In the genomic region with DNA sequence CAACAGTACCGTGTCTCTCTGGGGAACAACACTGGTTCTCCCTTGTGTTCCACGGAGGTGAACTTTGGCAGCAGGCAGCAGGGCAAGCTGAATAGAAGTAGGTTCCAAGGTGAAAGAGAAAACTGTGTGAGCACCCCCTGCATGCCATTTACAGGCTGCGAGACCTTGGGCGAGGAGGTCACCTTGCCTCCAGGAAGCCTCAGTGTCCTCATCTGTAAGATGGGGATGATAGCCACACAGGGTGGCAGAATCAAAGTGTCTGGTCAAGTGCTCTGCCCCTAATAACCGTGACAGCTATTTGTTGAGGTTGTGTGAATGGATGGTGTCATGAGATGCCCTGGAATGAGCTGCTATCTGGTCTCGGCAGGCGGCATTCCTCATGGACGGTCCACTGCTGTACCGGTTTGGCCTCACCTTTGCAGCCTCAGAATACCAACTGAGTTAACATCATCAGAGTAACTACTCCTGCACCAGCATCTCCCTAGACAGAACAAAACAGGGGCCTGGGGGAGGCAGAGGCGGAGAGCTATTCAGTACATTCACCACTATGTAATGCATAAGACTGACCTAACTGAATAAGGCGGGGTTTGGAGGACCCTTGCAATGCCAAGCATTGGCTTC, we compare ENCODE assay signal across 15 cellular contexts. TPM values are rescaled to one million over a fixed set of nuclear protein-coding genes. Genes with fewer than 3 reads are reported as not detected.
DNase-seq lines count a peak whose midpoint lies in the region; ATAC-seq, FAIRE-seq and TF ChIP-seq lines count a peak whose summit lies in the region.
"Had no signal": no experiment of that assay in that cellular context is flagged by ENCODE, and none has a peak within 500 bp of the region (broad histone marks: within the 10 kb centered on the region; RNA-seq: fewer than 3 reads in every experiment).

No MANE protein-coding gene starts in this region.

- no peak for TF ChIP-seq POLR2A in K562 (conservative IDR thresholded peaks at IDR 0.05)
- no peak for TF ChIP-seq POLR2A in ovary (IDR thresholded peaks at IDR 0.05)

- H3K27me3 ChIP-seq in GM23338 (ENCODE audit: insufficient read depth), result no peaks in the 10 kb centered on the region
- H3K27me3 ChIP-seq in K562 (ENCODE audit: control insufficient read depth in 2 of 2, insufficient read depth in 2 of 2, low read length in 2 of 2), result peaks cover 0 to 24% of the 10 kb centered on the region in 2 experiments; a peak in 2 of 5 replicates
- no peaks in the 10 kb centered on the region for H3K27me3 ChIP-seq in ovary
- H3K27me3 ChIP-seq: BLaER1 treated with 17β-estradiol and CSF1 and Interleukin-3, amounts not matched to agents 10 nM and 100 nM had no signal

- DNase-seq in GM23338 (ENCODE audit: low spot score) (no peak), K562 (ENCODE audit: extremely low read depth in 1 of 4, low spot score in 3 of 4) (no peak), left lobe of liver (ENCODE audit: low spot score) (no peak), ovary (no peak), NCI-H1417 (lab: John Stamatoyannopoulos, UW) (no peak), pons (ENCODE audit: low spot score) (no peak)
- DNase-seq in stimulated activated effector memory CD8-positive, alpha-beta T cell treated with anti-CD3 and anti-CD28 coated beads, Interleukin-12 subunit alpha, Interleukin-12 subunit beta, amount 100 ng/mL, for 72 hours (ENCODE audit: low spot score in 2 of 2), result no peak
- DNase-seq: ACHN; CD4-positive, CD25-positive, alpha-beta regulatory T cell; DMS53; GF-D8; GM23248; H9 had no signal

- H3K4me3 ChIP-seq in GM23338 (no peak overlapping the region), K562 (no peak overlapping the region), ovary (no peak overlapping the region)
- H3K4me3 ChIP-seq: BLaER1 treated with 17β-estradiol and CSF1 and Interleukin-3, amounts not matched to agents 10 nM and 100 nM; GM23248 had no signal

- H3K4me2 ChIP-seq in GM23338, result no peak overlapping the region
- no peak overlapping the region for H3K4me2 ChIP-seq in K562 (ENCODE audit: insufficient read depth, low read length)
- H3K4me2 ChIP-seq: BLaER1 treated with 17β-estradiol and CSF1 and Interleukin-3, amounts not matched to agents 10 nM and 100 nM had no signal

- ATAC-seq in GM23338 (no peak), K562 (no peak), left lobe of liver (peak; percentile 23)
- peak; percentile 11 for ATAC-seq in stimulated activated effector memory CD8-positive, alpha-beta T cell treated with anti-CD3 and anti-CD28 coated beads, Interleukin-12 subunit alpha, Interleukin-12 subunit beta, amount 100 ng/mL, for 72 hours

- H3K27ac Mint-ChIP-seq in GM23338, result no peak overlapping the region
- no peak overlapping the region for H3K27ac Mint-ChIP-seq in stimulated activated effector memory CD8-positive, alpha-beta T cell treated with anti-CD3 and anti-CD28 coated beads, Interleukin-12 subunit alpha, Interleukin-12 subunit beta, amount 100 ng/mL, for 72 hours
- H3K27ac Mint-ChIP-seq: CD4-positive, CD25-positive, alpha-beta regulatory T cell; H9; IgD-negative memory B cell had no signal

- H3K4me1 Mint-ChIP-seq in GM23338, result peaks cover 22% of the 10 kb centered on the region
- H3K4me1 Mint-ChIP-seq in stimulated activated effector memory CD8-positive, alpha-beta T cell treated with anti-CD3 and anti-CD28 coated beads, Interleukin-12 subunit alpha, Interleukin-12 subunit beta, amount 100 ng/mL, for 72 hours, result peaks cover 12% of the 10 kb centered on the region
- H3K4me1 Mint-ChIP-seq: CD4-positive, CD25-positive, alpha-beta regulatory T cell had no signal

- no peaks in the 10 kb centered on the region for H3F3A ChIP-seq in GM23338 (replicated peaks; ENCODE audit: low read depth)

- TF ChIP-seq EP300 in K562 (IDR thresholded peaks at IDR 0.05; ENCODE audit: low read length) (no peak), ovary (IDR thresholded peaks at IDR 0.05) (no peak)

- H3K9me3 ChIP-seq in K562 (replicated peaks; ENCODE audit: control insufficient read depth, insufficient read depth, low read depth, low read length), result no peaks in the 10 kb centered on the region
- no peaks in the 10 kb centered on the region for H3K9me3 ChIP-seq in ovary
- H3K9me3 ChIP-seq: BLaER1 treated with 17β-estradiol and CSF1 and Interleukin-3, amounts not matched to agents 10 nM and 100 nM had no signal

- BruUV-seq in K562 (replicated peaks; lab: Mats Ljungman, UMichigan), result no TSS peak

- H2AFZ ChIP-seq in GM23338 (peak overlapping the region; percentile 66; the same call in 1 of the 2 replicates), K562 (ENCODE audit: low read depth, low read length) (no peak overlapping the region)
- H2AFZ ChIP-seq: GM23248 had no signal

- H4K20me1 ChIP-seq in GM23338 (replicated peaks; ENCODE audit: insufficient read depth), result no peaks in the 10 kb centered on the region
- peaks cover 6% of the 10 kb centered on the region; the same call in 1 of the 2 replicates for H4K20me1 ChIP-seq in K562 (replicated peaks; ENCODE audit: control insufficient read depth, insufficient read depth, low read length)

- H3K4me3 Mint-ChIP-seq in GM23338, result no peak overlapping the region
- no peak overlapping the region for H3K4me3 Mint-ChIP-seq in stimulated activated effector memory CD8-positive, alpha-beta T cell treated with anti-CD3 and anti-CD28 coated beads, Interleukin-12 subunit alpha, Interleukin-12 subunit beta, amount 100 ng/mL, for 72 hours
- H3K4me3 Mint-ChIP-seq: CD4-positive, CD25-positive, alpha-beta regulatory T cell; H9; IgD-negative memory B cell had no signal

- no peaks in the 10 kb centered on the region for H3K9me2 ChIP-seq in GM23338 (ENCODE audit: insufficient read depth)

- no peak for FAIRE-seq in K562 (lab: Jason Lieb, UNC)

- H3K9me3 Mint-ChIP-seq in GM23338, result no peaks in the 10 kb centered on the region
- H3K9me3 Mint-ChIP-seq in stimulated activated effector memory CD8-positive, alpha-beta T cell treated with anti-CD3 and anti-CD28 coated beads, Interleukin-12 subunit alpha, Interleukin-12 subunit beta, amount 100 ng/mL, for 72 hours, result no peaks in the 10 kb centered on the region
- H3K9me3 Mint-ChIP-seq: H9 had no signal

- in situ Hi-C loops in K562 (cut with MboI), result no loop called here

- H3K79me2 ChIP-seq in GM23338 (replicated peaks; ENCODE audit: insufficient read depth), result no peaks in the 10 kb centered on the region
- H3K79me2 ChIP-seq in K562 (ENCODE audit: control insufficient read depth, insufficient read depth, low read length), result no peaks in the 10 kb centered on the region

- H3K9me1 ChIP-seq in K562 (ENCODE audit: control insufficient read depth, insufficient read depth, low read length), result no peaks in the 10 kb centered on the region

- no peak for TF ChIP-seq RAD21 in K562 (CRISPR knock-in tag; conservative IDR thresholded peaks at IDR 0.05 in 1 of 2, IDR thresholded peaks at IDR 0.05 in 1 of 2)

- no peaks in the 10 kb centered on the region for H3K27me3 Mint-ChIP-seq in GM23338 (ENCODE audit: insufficient read depth, low read depth, poor library complexity)
- H3K27me3 Mint-ChIP-seq: CD4-positive, CD25-positive, alpha-beta regulatory T cell had no signal

- H3K4me1 ChIP-seq in GM23338 (ENCODE audit: insufficient read depth) (peaks cover 19% of the 10 kb centered on the region), K562 (replicated peaks in 1 of 2; ENCODE audit: control insufficient read depth in 2 of 2, insufficient read depth in 2 of 2, low read length in 2 of 2) (peaks cover 0 to 6% of the 10 kb centered on the region in 2 experiments; a peak in 2 of 5 replicates), ovary (ENCODE audit: insufficient read depth) (no peaks in the 10 kb centered on the region)

- CTCF ChIA-PET in K562 (lab: Yijun Ruan, JAX; ENCODE audit: low intra/inter-chr PET ratio), result no interaction called here

- H3K36me3 ChIP-seq in GM23338 (ENCODE audit: insufficient read depth), result no peaks in the 10 kb centered on the region
- no peaks in the 10 kb centered on the region for H3K36me3 ChIP-seq in K562 (ENCODE audit: control insufficient read depth, insufficient read depth, low read length)
- H3K36me3 ChIP-seq in ovary, result no peaks in the 10 kb centered on the region
- H3K36me3 ChIP-seq: BLaER1 treated with 17β-estradiol and CSF1 and Interleukin-3, amounts not matched to agents 10 nM and 100 nM had no signal

- 12% methylated on average over 11 of the region's 11 CpGs for WGBS in K562 (ENCODE audit: insufficient coverage, low coverage, missing lambda C conversion rate)
- 76 to 81% (median 79%) methylated on average over 11 of the region's 11 CpGs for WGBS in ovary, 3 donors

- TF ChIP-seq CTCF in GM23338 (conservative IDR thresholded peaks at IDR 0.05; ENCODE audit: low read depth in 2 of 2) (no peak), K562 (IDR thresholded peaks at IDR 0.05 in 2 of 3, conservative IDR thresholded peaks at IDR 0.05 in 1 of 3; ENCODE audit: insufficient read depth in 2 of 3, low read depth in 1 of 3, low read length in 3 of 3) (no peak), ovary (IDR thresholded peaks at IDR 0.05) (no peak)

- 0 out of 3 replicates have a peak, but pooled peaks cover 2% of the 10 kb centered on the region for H3K36me3 Mint-ChIP-seq in GM23338 (ENCODE audit: low read depth)
- H3K36me3 Mint-ChIP-seq in stimulated activated effector memory CD8-positive, alpha-beta T cell treated with anti-CD3 and anti-CD28 coated beads, Interleukin-12 subunit alpha, Interleukin-12 subunit beta, amount 100 ng/mL, for 72 hours, result no peaks in the 10 kb centered on the region
- H3K36me3 Mint-ChIP-seq: CD4-positive, CD25-positive, alpha-beta regulatory T cell had no signal

- intact Hi-C loops in K562 (cut with micrococcal nuclease) (no loop called here), ovary (cut with DNase I) (no loop called here)

- H3K27ac ChIP-seq in GM23338 (ENCODE audit: low read depth) (no peak overlapping the region), K562 (ENCODE audit: extremely low read depth, low read depth, low read length) (no peak overlapping the region), ovary (no peak overlapping the region)
- H3K27ac ChIP-seq: BLaER1 treated with 17β-estradiol and CSF1 and Interleukin-3, amounts not matched to agents 10 nM and 100 nM; GM23248 had no signal

- POLR2A ChIA-PET in K562 (lab: Yijun Ruan, JAX), result no interaction called here

- H3K9ac ChIP-seq in K562 (ENCODE audit: insufficient read depth in 1 of 2, low read depth in 2 of 2, low read length in 2 of 2), result no peak overlapping the region
- H3K9ac ChIP-seq: BLaER1 treated with 17β-estradiol and CSF1 and Interleukin-3, amounts not matched to agents 10 nM and 100 nM; GM23248 had no signal

RNA-seq across cellular contexts. Expression of a gene that starts 7.4 kb away (rescaled TPM):
- total RNA-seq in GM23338 (2014; rRNA removed; shearing (Covaris generic)), result 19.9 and 22.4 TPM in 2 replicates
- 4.2 and 4.5 TPM in 2 replicates for polyA plus RNA-seq in GM23338 (2016; fragmentation: Nextera tagmentation; extraction: Ambion mirVana)
- not detected in 2 replicates for total RNA-seq in K562 (2011; cell fraction: chromatin; rRNA removed; ENCODE audit: low replicate concordance)
- total RNA-seq in K562 (2011; cell fraction: nucleolus; rRNA removed), result not detected in 2 replicates
- not detected in 2 replicates for total RNA-seq in K562 (2011; cell fraction: nucleoplasm; rRNA removed)
- 0.04 TPM in 1 of 2 replicates, not detected in the other for total RNA-seq in K562 (2014; rRNA removed)
- not detected in 2 replicates for total RNA-seq in K562 (2014; rRNA removed; fragmentation: Illumina TruSeq; extraction: Trizol)
- total RNA-seq in K562 (2015; rRNA removed; fragmentation: Illumina TruSeq; extraction: Trizol), result 0.04 TPM in 1 of 2 replicates, not detected in the other
- total RNA-seq in K562 (2021), result 0.02 TPM in 1 of 2 replicates, not detected in the other
- not detected in 2 replicates for polyA plus RNA-seq in K562 (2011; rRNA removed)
- polyA plus RNA-seq in K562 (2011; cell fraction: cytosol; rRNA removed), result not detected in 2 replicates
- not detected in 2 replicates for polyA plus RNA-seq in K562 (2011; cell fraction: nucleus; rRNA removed)
- polyA plus RNA-seq in K562 (2012), result 0.08 and 0.16 TPM in 2 replicates
- 0.01 TPM in 1 of 2 replicates, not detected in the other for polyA plus RNA-seq in K562 (2014; fragmentation: Illumina TruSeq; extraction: Trizol)
- polyA plus RNA-seq in K562 (2014; fragmentation: Nextera tagmentation; extraction: Ambion mirVana), result not detected
- polyA plus RNA-seq in K562 (2014; rRNA removed), result 0.01 TPM in 1 of 2 replicates, not detected in the other
- polyA minus RNA-seq in K562 (2011; rRNA and poly(A)+ RNA removed), result not detected in 2 replicates
- not detected in 2 replicates for polyA minus RNA-seq in K562 (2011; cell fraction: cytosol; rRNA and poly(A)+ RNA removed)
- not detected in 2 replicates for polyA minus RNA-seq in K562 (2011; cell fraction: nucleus; rRNA and poly(A)+ RNA removed)
- 8.7 TPM for total RNA-seq in left lobe of liver
- total RNA-seq in ovary, result under 1 TPM in 4 of 7 donors, not detected in 3; 0.07 to 0.92 (median 0.50) TPM
- polyA plus RNA-seq in ovary, result under 1 TPM in 1 of 2 donors, not detected in 1; 0.01 TPM
- total RNA-seq: CD4-positive, CD25-positive, alpha-beta regulatory T cell; GM23248 had no signal
- polyA plus RNA-seq: CD4-positive, CD25-positive, alpha-beta regulatory T cell; GM23248; IgD-negative memory B cell had no signal

Comparison
In these comparisons a context has a peak if more than half of its experiments do, and no peak if none do; other contexts are left out.
1. ATAC-seq: peak in left lobe of liver (single experiment) and stimulated activated effector memory CD8-positive, alpha-beta T cell treated with anti-CD3 and anti-CD28 coated beads, Interleukin-12 subunit alpha, Interleukin-12 subunit beta, amount 100 ng/mL, for 72 hours (single experiment); none in GM23338 (single experiment) and K562 (single experiment).